ENCODE assay signal across 8 cellular contexts in the genomic region with DNA sequence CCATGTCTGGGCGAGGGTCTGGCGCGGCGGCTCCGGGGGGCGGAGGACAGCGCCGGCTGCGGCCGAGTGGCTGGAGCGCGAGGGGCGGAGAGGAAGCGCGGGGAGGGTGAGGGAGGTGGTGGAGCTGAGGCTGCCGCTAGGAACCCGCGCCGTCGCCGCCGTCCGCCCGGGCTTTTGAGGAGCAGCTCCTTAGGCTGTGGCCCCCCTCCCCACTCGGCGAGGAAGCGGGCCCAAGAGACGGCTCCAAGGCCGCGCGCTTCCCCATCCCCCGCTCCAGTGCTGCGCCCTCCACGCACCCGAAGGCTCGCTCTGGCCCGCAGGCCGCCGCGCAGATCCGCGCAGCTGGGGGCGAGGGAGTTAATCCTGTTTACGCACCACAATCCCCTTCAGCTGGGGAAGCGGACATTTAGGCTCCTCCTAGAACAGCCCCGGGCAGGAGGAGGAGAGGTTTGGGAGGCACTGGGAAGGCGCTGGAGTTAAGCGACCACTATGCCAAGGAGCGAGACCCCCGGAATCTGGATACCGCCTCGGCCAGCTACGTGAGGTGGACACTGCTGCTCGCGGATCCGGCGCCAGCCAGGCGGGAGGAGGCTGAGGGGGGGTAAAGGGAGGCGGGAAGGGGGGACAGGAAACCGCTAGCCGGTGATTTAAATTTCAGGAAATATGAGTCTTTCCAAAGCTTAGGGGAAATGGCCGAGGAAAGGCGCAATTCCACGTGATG. TPM values are rescaled to one million over a fixed set of nuclear protein-coding genes. Genes with fewer than 3 reads are reported as not detected.
A peak's percentile ranks its signal among the peaks of the same experiment; 100 is the strongest.
DNase-seq lines count a peak whose midpoint lies in the region; ATAC-seq and TF ChIP-seq lines count a peak whose summit lies in the region.

Gene CNRIP1 (minus strand): TSS at position 553 of the 721 bp plus-strand sequence. CDS start 549 bp downstream, at position 4.

- in situ Hi-C loops in GM23248 (cut with MboI): no loop called here

- H2AFZ ChIP-seq in GM23248: peak within 1 kb of the TSS; percentile 92
- H2AFZ ChIP-seq in OCI-LY1 (ENCODE audit: low read length): no peak within 1 kb of the TSS

- H3K79me2 ChIP-seq in GM23248 (ENCODE audit: insufficient read depth) (peaks cover 48% of the 10 kb centered on the region), OCI-LY1 (ENCODE audit: insufficient read depth, low read length) (no peaks in the 10 kb centered on the region)

- TF ChIP-seq CTCF in OCI-LY1 (IDR thresholded peaks at IDR 0.05; ENCODE audit: low read length) (no peak), retinal pigment epithelial cell (conservative IDR thresholded peaks at IDR 0.05; ENCODE audit: low read depth, low read length) (no peak)

- H3K9ac ChIP-seq in GM23248 (peak within 1 kb of the TSS; percentile 91), OCI-LY1 (ENCODE audit: low read length) (no peak within 1 kb of the TSS)

- peak; percentile 87 for DNase-seq in AG20443 (ENCODE audit: low spot score)
- DNase-seq in GM23248: peak; percentile 88
- peak; percentile 80 for DNase-seq in cerebellar cortex (ENCODE audit: low spot score)
- DNase-seq in iPS-NIHi7 (ENCODE audit: extremely low spot score): peak; percentile 58
- DNase-seq in retinal pigment epithelial cell (ENCODE audit: low read depth): no peak
- no peak for DNase-seq in KG1 (lab: John Stamatoyannopoulos, UW)

- H3K9me3 ChIP-seq in GM23248 (ENCODE audit: low read depth) (no peaks in the 10 kb centered on the region), OCI-LY1 (ENCODE audit: low read length) (no peaks in the 10 kb centered on the region)

- H3K27me3 ChIP-seq in GM23248 (replicated peaks; ENCODE audit: insufficient read depth) (no peaks in the 10 kb centered on the region), OCI-LY1 (ENCODE audit: insufficient read depth, low read length) (peaks cover 8% of the 10 kb centered on the region; the same call in 1 of the 2 replicates)

- H3K4me3 ChIP-seq in GM23248 (peak within 1 kb of the TSS; percentile 96), OCI-LY1 (ENCODE audit: low read depth, low read length, poor library complexity, severe bottlenecking) (peak within 1 kb of the TSS; percentile 56), retinal pigment epithelial cell (ENCODE audit: low read length) (peak within 1 kb of the TSS; percentile 76)

- H3F3A ChIP-seq in GM23248 (ENCODE audit: insufficient read depth): no peaks in the 10 kb centered on the region; the same call in 1 of the 2 replicates
- no peaks in the 10 kb centered on the region for H3F3A ChIP-seq in OCI-LY1 (ENCODE audit: insufficient read depth, low read length)

- no peak for ATAC-seq in HG02588 (IDR thresholded peaks at IDR 0.05; ENCODE audit: unreplicated experiment)

- 0 to 1% methylated on average over 46 to 54 of the region's 64 CpGs for WGBS in GM23248 (ENCODE audit: low coverage in 1 of 2, low lambda C conversion rate in 2 of 2, missing lambda C conversion rate in 2 of 2), 2 experiments

- H3K27ac ChIP-seq in GM23248 (peak within 1 kb of the TSS; percentile 85), OCI-LY1 (ENCODE audit: low read depth, low read length, poor library complexity, severe bottlenecking) (no peak within 1 kb of the TSS)

- H3K4me1 ChIP-seq in GM23248 (ENCODE audit: insufficient read depth) (peaks cover 3% of the 10 kb centered on the region; the same call in 1 of the 2 replicates), OCI-LY1 (ENCODE audit: insufficient read depth, low read length, severe bottlenecking) (peaks cover 14% of the 10 kb centered on the region)

- peak within 1 kb of the TSS; percentile 96 for H3K4me2 ChIP-seq in GM23248 (ENCODE audit: unreplicated experiment)
- H3K4me2 ChIP-seq in OCI-LY1 (ENCODE audit: low read length): peak within 1 kb of the TSS; percentile 71

- H3K9me2 ChIP-seq in GM23248 (ENCODE audit: insufficient read depth) (no peaks in the 10 kb centered on the region), OCI-LY1 (ENCODE audit: low read depth, low read length) (no peaks in the 10 kb centered on the region)

- H3K36me3 ChIP-seq in GM23248 (ENCODE audit: low read depth) (0 out of 2 replicates have a peak, but pooled peaks cover 9% of the 10 kb centered on the region), OCI-LY1 (ENCODE audit: insufficient read depth, low read length) (no peaks in the 10 kb centered on the region)

- H4K20me1 ChIP-seq in GM23248 (ENCODE audit: insufficient read depth) (no peaks in the 10 kb centered on the region), OCI-LY1 (ENCODE audit: insufficient read depth, low read length) (no peaks in the 10 kb centered on the region)

RNA-seq across cellular contexts. Expression of gene CNRIP1, which starts in this region (rescaled TPM):
- 21.8 and 37.7 TPM in 2 replicates for total RNA-seq in GM23248 (2014; rRNA removed; shearing (Covaris generic))
- 38.7 and 41.5 TPM in 2 replicates for polyA plus RNA-seq in GM23248 (2016; fragmentation: Nextera tagmentation; extraction: Ambion mirVana)

Comparison
In these comparisons a context has a peak if more than half of its experiments do, and no peak if none do; other contexts are left out.
1. DNase-seq: peak in AG20443 (single experiment), GM23248 (single experiment), cerebellar cortex (single experiment) and iPS-NIHi7 (single experiment); none in retinal pigment epithelial cell (single experiment) and KG1 (single experiment).
2. Peak in every context shown above with its lines, with median percentiles within 50 percentile points of each other: H3K4me3 ChIP-seq.